Comparison of ENCODE assay signal across 1 cellular context in the genomic region with DNA sequence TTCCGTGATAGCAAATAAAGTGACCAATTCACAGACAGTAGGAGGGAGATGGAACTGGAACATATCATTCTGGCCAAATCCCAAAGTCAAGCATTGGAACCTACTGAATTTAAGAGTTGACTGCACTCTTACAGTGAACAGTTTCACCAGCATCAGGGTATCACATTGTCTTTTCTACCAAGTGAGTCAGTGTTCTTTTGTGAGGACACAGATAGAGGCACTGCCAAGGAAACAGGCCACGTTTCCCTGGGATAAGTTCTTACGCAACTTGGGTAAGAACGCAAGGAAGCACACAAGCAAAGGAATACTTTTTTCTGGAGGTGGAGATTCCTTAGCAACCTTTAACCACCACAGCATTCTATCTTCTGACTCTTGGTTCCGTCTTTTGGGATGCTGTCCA.
A peak's percentile ranks its signal among the peaks of the same experiment; 100 is the strongest.
TF ChIP-seq lines count a peak whose summit lies in the region.

No MANE protein-coding gene starts in this region.

TF ChIP-seq in H1, 55 proteins besides CTCF, POLR2A, EP300 and RAD21:
- TF ChIP-seq SP2 (IDR thresholded peaks at IDR 0.05; ENCODE audit: low read length) = no peak
- TF ChIP-seq CEBPB (IDR thresholded peaks at IDR 0.05; ENCODE audit: low read depth, low read length) = 0 out of 2 replicates have a peak, but pooled peaks have one; percentile 37
TF ChIP-seq in H1: peak in this region for 1.
